ENCODE assay signal across 8 cellular contexts in genomic region chr12:107131832-107132616, GRCh38. TPM values are rescaled to one million over a fixed set of nuclear protein-coding genes. Genes with fewer than 3 reads are reported as not detected.
DNase-seq lines count a peak whose midpoint lies in the region; ATAC-seq, FAIRE-seq and TF ChIP-seq lines count a peak whose summit lies in the region.

No MANE protein-coding gene starts in this region.

- no peaks in the 10 kb centered on the region for H3K36me3 ChIP-seq in GM12878 (ENCODE audit: control insufficient read depth in 2 of 2, insufficient read depth in 2 of 2, low read length in 1 of 2)
- no peaks in the 10 kb centered on the region for H3K36me3 ChIP-seq in hepatocyte (replicated peaks; ENCODE audit: insufficient read depth, low read depth)
- no peaks in the 10 kb centered on the region for H3K36me3 ChIP-seq in small intestine (ENCODE audit: control insufficient read depth in 2 of 2, insufficient read depth in 2 of 2, low read length in 2 of 2)

- RAD21 ChIA-PET in GM12878 (lab: Charles Lee; ENCODE audit: unreplicated experiment): interaction anchor here (0.9 to 5.0 kb wide), 11 partner anchors 21 to 480 kb away, joined by 3 to 71 read pairs (median 4); no protein-coding TSS in a partner anchor

- DNase-seq in DMS153 (lab: John Stamatoyannopoulos, UW) (peak; percentile 84), HS-5 (ENCODE audit: low read depth) (peak; percentile 29), NCI-H774 (lab: John Stamatoyannopoulos, UW) (peak; percentile 89), GM12878 (ENCODE audit: low read depth, low spot score) (no peak), hepatocyte (ENCODE audit: low spot score) (peak; percentile 81), small intestine (peak; percentile 64)

- BruUV-seq in GM12878 (replicated peaks; lab: Mats Ljungman, UMichigan): no TSS peak

- TF ChIP-seq POLR2A in GM12878 (IDR thresholded peaks at IDR 0.05; ENCODE audit: low read depth, low read length): no peak

- H3K27me3 ChIP-seq in GM12878 (replicated peaks in 1 of 2; ENCODE audit: control insufficient read depth in 2 of 2, insufficient read depth in 2 of 2, low read length in 1 of 2) (no peaks in the 10 kb centered on the region; a peak in 1 of 4 replicates), hepatocyte (no peaks in the 10 kb centered on the region), small intestine (ENCODE audit: control insufficient read depth in 2 of 2, insufficient read depth in 2 of 2, low read length in 2 of 2) (no peaks in the 10 kb centered on the region)

- intact Hi-C loops in GM12878 (cut with micrococcal nuclease; ENCODE audit: unreplicated experiment): loop anchor here (1.0 kb wide), 2 partner anchors 270 to 475 kb away; no protein-coding TSS in a partner anchor

- SMC1A ChIA-PET in GM12878 (lab: Charles Lee; ENCODE audit: uncharacterized antibody, unreplicated experiment): interaction anchor here (0.9 to 7.5 kb wide), 13 partner anchors 11 to 543 kb away, joined by 3 to 94 read pairs (median 4); no protein-coding TSS in a partner anchor

- H3K9me2 ChIP-seq in hepatocyte (replicated peaks; ENCODE audit: insufficient read depth): no peaks in the 10 kb centered on the region

- H2AFZ ChIP-seq in GM12878 (ENCODE audit: control insufficient read depth, low read depth, low read length) (no peak overlapping the region), hepatocyte (no peak overlapping the region)

- TF ChIP-seq EP300 in GM12878 (IDR thresholded peaks at IDR 0.05; ENCODE audit: borderline replicate concordance in 1 of 2, control insufficient read depth in 1 of 2, low read depth in 2 of 2, low read length in 2 of 2): no peak

- FAIRE-seq in GM12878 (lab: Jason Lieb, UNC) (peak; percentile 84), small intestine (lab: Jason Lieb, UNC) (no peak)

- 22% methylated on average over 10 of the region's 10 CpGs for WGBS in GM12878 (ENCODE audit: insufficient coverage, insufficient replicate concordance, low lambda C conversion rate, missing lambda C conversion rate)
- WGBS in hepatocyte (ENCODE audit: low lambda C conversion rate, missing lambda C conversion rate): 32% methylated on average over 10 of the region's 10 CpGs
- 25 to 30% (median 26%) methylated on average over 10 of the region's 10 CpGs for WGBS in small intestine, 3 donors

- H3K79me2 ChIP-seq in GM12878 (ENCODE audit: control insufficient read depth, insufficient read depth, low read length) (no peaks in the 10 kb centered on the region), hepatocyte (no peaks in the 10 kb centered on the region)

- H3K4me3 ChIP-seq in GM12878 (no peak overlapping the region), hepatocyte (no peak overlapping the region), small intestine (ENCODE audit: low read depth in 1 of 2, low read length in 2 of 2) (no peak overlapping the region)

- ATAC-seq in GM12878 (peak; percentile 75), GM19397 (IDR thresholded peaks at IDR 0.05; ENCODE audit: unreplicated experiment) (no peak), GM21423 (IDR thresholded peaks at IDR 0.05; ENCODE audit: unreplicated experiment) (no peak)

- in situ Hi-C loops in GM12878 (cut with MboI): loop anchor here (5.0 to 25.0 kb wide), 2 partner anchors 480 to 1280 kb away; no protein-coding TSS in a partner anchor

- H3K9me3 ChIP-seq in GM12878 (replicated peaks; ENCODE audit: control insufficient read depth, insufficient read depth, low read length) (no peaks in the 10 kb centered on the region), hepatocyte (ENCODE audit: low read depth) (no peaks in the 10 kb centered on the region), small intestine (ENCODE audit: control insufficient read depth, low read depth) (no peaks in the 10 kb centered on the region)

- TF ChIP-seq CTCF in GM12878 (IDR thresholded peaks at IDR 0.05 in 2 of 3, conservative IDR thresholded peaks at IDR 0.05 in 1 of 3; ENCODE audit: control insufficient read depth in 2 of 3, extremely low read depth in 1 of 3, insufficient read depth in 1 of 3, low read depth in 3 of 3, low read length in 3 of 3): peak; percentile 68 to 87 (median 81)
- TF ChIP-seq CTCF in hepatocyte (IDR thresholded peaks at IDR 0.05; ENCODE audit: poor library complexity): peak; percentile 97

- H3K27ac ChIP-seq in GM12878 (ENCODE audit: control insufficient read depth, insufficient read depth) (no peak overlapping the region), hepatocyte (peak overlapping the region; percentile 2), small intestine (ENCODE audit: low read depth in 1 of 2, low read length in 1 of 2) (no peak overlapping the region)

- POLR2A ChIA-PET in GM12878 (lab: Charles Lee): interaction anchor here (0.5 to 0.7 kb wide), 2 partner anchors 11 to 336 kb away, joined by 3 read pairs; no protein-coding TSS in a partner anchor

- TF ChIP-seq RAD21 in GM12878 (IDR thresholded peaks at IDR 0.05; ENCODE audit: insufficient read depth, low read depth, low read length): peak; percentile 91

- no peak overlapping the region for H3K4me2 ChIP-seq in GM12878 (ENCODE audit: control insufficient read depth, insufficient read depth)
- H3K4me2 ChIP-seq in hepatocyte: peak overlapping the region; percentile 23

- no peak overlapping the region for H3K9ac ChIP-seq in GM12878 (ENCODE audit: control insufficient read depth, insufficient read depth, low read length)

- CTCF ChIA-PET in GM12878 (lab: Yijun Ruan, JAX): interaction anchor here (0.6 to 9.8 kb wide), 42 partner anchors 9 to 548 kb away, joined by 3 to 219 read pairs (median 4); no protein-coding TSS in a partner anchor

- H3K4me1 ChIP-seq in GM12878 (ENCODE audit: control insufficient read depth, insufficient read depth, low read length) (no peaks in the 10 kb centered on the region), hepatocyte (ENCODE audit: insufficient read depth) (no peaks in the 10 kb centered on the region), small intestine (ENCODE audit: control insufficient read depth in 2 of 2, insufficient read depth in 1 of 2, low read depth in 1 of 2, low read length in 1 of 2) (peaks cover 0 to 2% of the 10 kb centered on the region in 2 donors)

- H4K20me1 ChIP-seq in GM12878 (ENCODE audit: control insufficient read depth, insufficient read depth): no peaks in the 10 kb centered on the region
- no peaks in the 10 kb centered on the region for H4K20me1 ChIP-seq in hepatocyte (ENCODE audit: insufficient read depth, poor library complexity, severe bottlenecking)

TF ChIP-seq in GM12878, 131 proteins besides CTCF, POLR2A, EP300 and RAD21:
- TF ChIP-seq ZNF384 (IDR thresholded peaks at IDR 0.05; ENCODE audit: borderline replicate concordance, low read depth, low read length) (no peak), SMC3 (IDR thresholded peaks at IDR 0.05; ENCODE audit: borderline replicate concordance, low read length) (peak; percentile 78)

RNA-seq across cellular contexts. Expression of gene CRY1, which starts 38.7 kb away (rescaled TPM):
- total RNA-seq in GM12878 (2013; cell fraction: nucleolus; rRNA removed): 8.5 and 10.0 TPM in 2 replicates
- total RNA-seq in GM12878 (2014; rRNA removed): 3.8 and 5.1 TPM in 2 replicates
- total RNA-seq in GM12878 (2014; rRNA removed; fragmentation: Illumina TruSeq; extraction: Trizol): 5.1 TPM in 2 replicates
- 5.8 and 6.1 TPM in 2 replicates for total RNA-seq in GM12878 (2021)
- polyA plus RNA-seq in GM12878 (2011; ENCODE audit: low read depth): 1.0 TPM
- 7.3 and 8.4 TPM in 2 replicates for polyA plus RNA-seq in GM12878 (2011; rRNA removed)
- polyA plus RNA-seq in GM12878 (2011; cell fraction: cytosol; rRNA removed): 3.0 and 4.8 TPM in 2 replicates
- 8.9 and 9.0 TPM in 2 replicates for polyA plus RNA-seq in GM12878 (2011; cell fraction: nucleus; rRNA removed)
- 2.0 and 2.4 TPM in 2 replicates for polyA plus RNA-seq in GM12878 (2012)
- polyA plus RNA-seq in GM12878 (2014; fragmentation: Illumina TruSeq; extraction: Trizol): 5.5 and 8.1 TPM in 2 replicates
- polyA plus RNA-seq in GM12878 (2014; fragmentation: Nextera tagmentation; extraction: Ambion mirVana): 1 to 10 TPM; 1.6 to 2.7 TPM
- 5.2 and 5.8 TPM in 2 replicates for polyA plus RNA-seq in GM12878 (2014; rRNA removed)
- polyA plus RNA-seq in GM12878 (2016; fragmentation: Nextera tagmentation; extraction: Ambion mirVana): 10 to 100 TPM in 1 of 2 experiments, 1 to 10 TPM in 1; 8.7 to 10.9 TPM
- 3.1 and 4.1 TPM in 2 replicates for polyA minus RNA-seq in GM12878 (2011; rRNA and poly(A)+ RNA removed)
- polyA minus RNA-seq in GM12878 (2011; cell fraction: cytosol; rRNA and poly(A)+ RNA removed): 1.2 and 3.2 TPM in 2 replicates
- polyA minus RNA-seq in GM12878 (2011; cell fraction: nucleus; rRNA and poly(A)+ RNA removed): 6.0 and 11.7 TPM in 2 replicates
- total RNA-seq in hepatocyte: 27.7 and 34.6 TPM in 2 replicates
- 25.3 and 29.1 TPM in 2 replicates for polyA plus RNA-seq in hepatocyte
- 10 to 100 TPM in 1 of 3 donors, 1 to 10 TPM in 2; 8.1 to 17.4 (median 9.5) TPM for polyA plus RNA-seq in small intestine
